ENCODE assay signal across 33 cellular contexts in genomic region chr5:100421360-100421759, GRCh38.
"Had no signal": no experiment of that assay in that cellular context is flagged by ENCODE, and none has a peak within 500 bp of the region (broad histone marks: within the 10 kb centered on the region; RNA-seq: fewer than 3 reads in every experiment).

No MANE protein-coding gene starts in this region.

- H2AFZ ChIP-seq: parathyroid adenoma had no signal

- H3K27me3 Mint-ChIP-seq: natural killer cell treated with Interleukin-12 subunit alpha and Interleukin-12 subunit beta and Interleukin-15 and Interleukin-18, amount 100 ng/mL, for 72 hours; progenitor cell of endocrine pancreas; stimulated activated memory B cell treated with anti-CD40 and anti-IgM and Interleukin-4, amounts not matched to agents 10 μg/mL and 1 μg/mL and 100 μg/mL, for 72 hours; stimulated activated naive CD8-positive, alpha-beta T cell treated with anti-CD3 and anti-CD28 coated beads, Interleukin-15, amount 100 ng/mL, for 72 hours; type B pancreatic cell had no signal

- H3K9me3 ChIP-seq: ovary, testis, uterus had no signal

- H3K4me3 Mint-ChIP-seq: naive thymus-derived CD8-positive, alpha-beta T cell; natural killer cell treated with Interleukin-12 subunit alpha and Interleukin-12 subunit beta and Interleukin-15 and Interleukin-18, amount 100 ng/mL, for 72 hours; nephron progenitor cell; neural crest cell; stimulated activated memory B cell treated with anti-CD40 and anti-IgM and Interleukin-4, amounts not matched to agents 10 μg/mL and 1 μg/mL and 100 μg/mL, for 72 hours; stimulated activated naive CD8-positive, alpha-beta T cell treated with anti-CD3 and anti-CD28 coated beads, Interleukin-15, amount 100 ng/mL, for 72 hours; type B pancreatic cell had no signal

- H3K36me3 ChIP-seq: neutrophil, ovary, spleen, suprapubic skin, tibial artery, transverse colon, upper lobe of right lung, uterus had no signal

- H3K4me2 ChIP-seq: smooth muscle cell had no signal

- H3K4me1 ChIP-seq: parathyroid adenoma, psoas muscle, spleen, suprapubic skin, testis, tibial artery, transverse colon, upper lobe of right lung, uterus had no signal

- H3K4me1 Mint-ChIP-seq: naive thymus-derived CD8-positive, alpha-beta T cell; neural crest cell; stimulated activated memory B cell treated with anti-CD40 and anti-IgM and Interleukin-4, amounts not matched to agents 10 μg/mL and 1 μg/mL and 100 μg/mL, for 72 hours; stimulated activated naive CD8-positive, alpha-beta T cell treated with anti-CD3 and anti-CD28 coated beads, Interleukin-15, amount 100 ng/mL, for 72 hours had no signal

- ATAC-seq: naive thymus-derived CD8-positive, alpha-beta T cell; natural killer cell treated with Interleukin-12 subunit alpha and Interleukin-12 subunit beta and Interleukin-15 and Interleukin-18, amount 100 ng/mL, for 72 hours; psoas muscle; right cardiac atrium; sciatic nerve; stimulated activated memory B cell treated with anti-CD40 and anti-IgM and Interleukin-4, amounts not matched to agents 10 μg/mL and 1 μg/mL and 100 μg/mL, for 72 hours; stimulated activated naive CD8-positive, alpha-beta T cell treated with anti-CD3 and anti-CD28 coated beads, Interleukin-15, amount 100 ng/mL, for 72 hours; stimulated activated naive CD8-positive, alpha-beta T cell treated with anti-CD3 and anti-CD28 coated beads, Interleukin-15, Interleukin-2, amounts not matched to agents 100 U/mL and 50 U/mL, for 24 hours; upper lobe of right lung had no signal

- H3K9ac ChIP-seq: parathyroid adenoma had no signal

- H3K27ac Mint-ChIP-seq: naive thymus-derived CD8-positive, alpha-beta T cell; natural killer cell treated with Interleukin-12 subunit alpha and Interleukin-12 subunit beta and Interleukin-15 and Interleukin-18, amount 100 ng/mL, for 72 hours; nephron progenitor cell; progenitor cell of endocrine pancreas; stimulated activated memory B cell treated with anti-CD40 and anti-IgM and Interleukin-4, amounts not matched to agents 10 μg/mL and 1 μg/mL and 100 μg/mL, for 72 hours; stimulated activated naive CD8-positive, alpha-beta T cell treated with anti-CD3 and anti-CD28 coated beads, Interleukin-15, amount 100 ng/mL, for 72 hours; type B pancreatic cell had no signal

- H3K4me3 ChIP-seq: ovary, psoas muscle, skin epidermis, smooth muscle cell, spleen, suprapubic skin, testis, tibial artery, transverse colon, upper lobe of right lung, uterus had no signal

- H3K27me3 ChIP-seq: neutrophil, ovary, spleen, suprapubic skin, testis, tibial artery, transverse colon, upper lobe of right lung, uterus had no signal

- H3K27ac ChIP-seq: neutrophil, ovary, parathyroid adenoma, psoas muscle, skin epidermis, spleen, suprapubic skin, testis, tibial artery, transverse colon, upper lobe of right lung, uterus had no signal

- DNase-seq: naive thymus-derived CD8-positive, alpha-beta T cell; nephron progenitor cell; nucleus accumbens; ovary; posterior cingulate gyrus; psoas muscle; right cardiac atrium; spleen; stimulated activated CD4-positive, alpha-beta T cell treated with anti-CD3 and anti-CD28 coated beads, Interleukin-12 subunit alpha, Interleukin-12 subunit beta, amount 100 ng/mL, for 4 hours; stimulated activated CD4-positive, alpha-beta T cell treated with anti-CD3 and anti-CD28 coated beads, Interleukin-1b, Interleukin-23, amount 100 ng/mL, for 48 hours; stimulated activated CD4-positive, alpha-beta T cell treated with anti-CD3 and anti-CD28 coated beads, Interleukin-4, amount 100 ng/mL, for 1 hour; stimulated activated CD4-positive, alpha-beta T cell treated with anti-CD3 and anti-CD28 coated beads, Interleukin-4, amount 100 ng/mL, for 4 hours; stimulated activated CD8-positive, alpha-beta memory T cell treated with anti-CD3 and anti-CD28 coated beads, Interleukin-4, amount 100 ng/mL, for 48 hours; stimulated activated naive CD4-positive, alpha-beta T cell; stimulated activated naive CD8-positive, alpha-beta T cell treated with anti-CD3 and anti-CD28 coated beads, Interleukin-15, amount 100 ng/mL, for 72 hours; stimulated activated naive CD8-positive, alpha-beta T cell treated with anti-CD3 and anti-CD28 coated beads, Interleukin-15, Interleukin-2, amounts not matched to agents 100 U/mL and 50 U/mL, for 24 hours; substantia nigra; testis; tibial artery; transverse colon; upper lobe of right lung; uterus had no signal
